ENCODE assay signal across 11 cellular contexts in the genomic region with DNA sequence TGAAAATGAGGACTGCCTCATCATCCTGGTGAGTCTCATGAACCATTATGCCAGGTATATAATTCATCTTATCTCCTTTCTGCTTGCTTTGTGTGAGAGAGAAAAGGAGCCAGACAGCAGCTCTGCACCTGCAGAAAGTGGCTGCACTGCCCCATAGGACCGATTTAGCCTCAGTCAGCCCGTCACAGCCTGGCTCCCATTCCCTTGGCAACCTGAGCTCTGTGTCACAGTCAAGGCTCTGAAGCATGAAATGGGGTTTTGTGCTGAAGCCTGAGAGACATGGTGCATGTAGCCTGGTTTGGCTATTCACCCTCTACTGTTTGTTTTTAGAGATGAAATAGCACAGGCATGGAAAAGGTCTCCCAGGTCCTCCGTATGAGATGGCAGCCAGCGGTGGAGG.
A peak's percentile ranks its signal among the peaks of the same experiment; 100 is the strongest.
DNase-seq lines count a peak whose midpoint lies in the region; ATAC-seq and FAIRE-seq lines count a peak whose summit lies in the region.
"Had no signal": no experiment of that assay in that cellular context is flagged by ENCODE, and none has a peak within 500 bp of the region (broad histone marks: within the 10 kb centered on the region; RNA-seq: fewer than 3 reads in every experiment).

No MANE protein-coding gene starts in this region.

- ATAC-seq in GM18502 (IDR thresholded peaks at IDR 0.05; ENCODE audit: poor library complexity, unreplicated experiment) = peak; percentile 71
- ATAC-seq in HG02642 (IDR thresholded peaks at IDR 0.05; ENCODE audit: poor library complexity, unreplicated experiment) = peak; percentile 67

- peak; percentile 33 for FAIRE-seq in islet of Langerhans (lab: Jason Lieb, UNC)

- DNase-seq in NCI-H187 treated with DMSO at 0.1 percent for 48 hours (lab: John Stamatoyannopoulos, UW) (peak; percentile 68), GM19240 (ENCODE audit: insufficient read length, low spot score) (no peak), UCSD-AML1 (lab: John Stamatoyannopoulos, UW; ENCODE audit: unreplicated experiment) (no peak), hippocampal formation (lab: John Stamatoyannopoulos, UW) (no peak), HK-2 (ENCODE audit: unreplicated experiment) (no peak)
- DNase-seq: activated B cell treated with CpG ODN at 0.5 μM for 24 hours; activated T-cell treated with anti-CD3 and anti-CD28 coated beads, Interleukin-2, amount 50 U/mL, for 48 hours; Caco-2 had no signal
